In genomic region chr11:123640677-123641494, GRCh38 we compare ENCODE assay signal across 8 cellular contexts. TPM values are rescaled to one million over a fixed set of nuclear protein-coding genes. Genes with fewer than 3 reads are reported as not detected.
DNase-seq lines count a peak whose midpoint lies in the region; ATAC-seq, FAIRE-seq and TF ChIP-seq lines count a peak whose summit lies in the region.

No MANE protein-coding gene starts in this region.

- DNase-seq in COLO668 (lab: John Stamatoyannopoulos, UW; ENCODE audit: unreplicated experiment) (peak; percentile 26), IMR-90 (peak; percentile 17), astrocyte (ENCODE audit: low read depth) (no peak), iPS-NIHi7 (ENCODE audit: extremely low spot score) (peak; percentile 86), NCI-H146 treated with DMSO at 0.1 percent for 48 hours (lab: John Stamatoyannopoulos, UW; ENCODE audit: unreplicated experiment) (no peak)
- peak; percentile 51 for DNase-seq in stimulated activated CD4-positive, alpha-beta T cell treated with anti-CD3 and anti-CD28 coated beads, Interleukin-4, amount 100 ng/mL, for 1 hour

- no peak overlapping the region for H2BK5ac ChIP-seq in IMR-90 (ENCODE audit: low read depth, low read length, poor library complexity, severe bottlenecking)

- H3K4me1 Mint-ChIP-seq in astrocyte (ENCODE audit: low read depth, unreplicated experiment), result no peaks in the 10 kb centered on the region

- H3K79me2 ChIP-seq in SU-DHL-6 (ENCODE audit: insufficient read depth, low read length) (no peaks in the 10 kb centered on the region), astrocyte (ENCODE audit: insufficient read depth, low read length) (no peaks in the 10 kb centered on the region)

- no peak for TF ChIP-seq POLR2A in IMR-90 (IDR thresholded peaks at IDR 0.05; ENCODE audit: low read depth, low read length)

- H3K4ac ChIP-seq in IMR-90 (ENCODE audit: low read depth, low read length), result no peak overlapping the region

- no peak overlapping the region for H4K91ac ChIP-seq in IMR-90 (ENCODE audit: insufficient read depth, low read depth, low read length)

- no peaks in the 10 kb centered on the region for H3K9me3 Mint-ChIP-seq in astrocyte (ENCODE audit: unreplicated experiment)

- no peak overlapping the region for H3K14ac ChIP-seq in IMR-90 (replicated peaks; ENCODE audit: low read depth, low read length)

- H2BK120ac ChIP-seq in IMR-90 (ENCODE audit: low read depth, low read length), result no peak overlapping the region

- no peaks in the 10 kb centered on the region for H3K36me3 Mint-ChIP-seq in astrocyte (ENCODE audit: low read depth, unreplicated experiment)

- H2AK9ac ChIP-seq in IMR-90 (replicated peaks; ENCODE audit: low read depth, low read length, poor library complexity), result peak overlapping the region; percentile 50

- H3K27me3 ChIP-seq in IMR-90 (ENCODE audit: control insufficient read depth, insufficient read depth, low read length), result peaks cover 46% of the 10 kb centered on the region
- no peaks in the 10 kb centered on the region for H3K27me3 ChIP-seq in SU-DHL-6 (ENCODE audit: low read length)
- peaks cover 16% of the 10 kb centered on the region for H3K27me3 ChIP-seq in astrocyte (ENCODE audit: insufficient read depth, low read length)

- H3K36me3 ChIP-seq in IMR-90 (ENCODE audit: control insufficient read depth, insufficient read depth, low read length), result no peaks in the 10 kb centered on the region
- no peaks in the 10 kb centered on the region for H3K36me3 ChIP-seq in SU-DHL-6 (ENCODE audit: low read length)
- no peaks in the 10 kb centered on the region for H3K36me3 ChIP-seq in astrocyte (ENCODE audit: insufficient read depth, low read length)

- H3K18ac ChIP-seq in IMR-90 (ENCODE audit: low read depth, low read length), result no peak overlapping the region

- intact Hi-C loops in IMR-90 (cut with micrococcal nuclease), result loop anchor here (1.0 to 10.0 kb wide), 3 partner anchors 66 to 424 kb away; no protein-coding TSS in a partner anchor

- H3K9me1 ChIP-seq in IMR-90 (ENCODE audit: insufficient read depth, low read length), result no peaks in the 10 kb centered on the region

- H3K4me1 ChIP-seq in IMR-90 (ENCODE audit: control insufficient read depth, insufficient read depth, low read length), result no peaks in the 10 kb centered on the region
- no peaks in the 10 kb centered on the region for H3K4me1 ChIP-seq in astrocyte (ENCODE audit: insufficient read depth, low read length)

- TF ChIP-seq CTCF in IMR-90 (conservative IDR thresholded peaks at IDR 0.05; ENCODE audit: low read depth, low read length) (peak; percentile 75), SU-DHL-6 (IDR thresholded peaks at IDR 0.05; ENCODE audit: insufficient read depth, low read length, poor library complexity, severe bottlenecking) (peak; percentile 46), astrocyte (IDR thresholded peaks at IDR 0.05; ENCODE audit: insufficient read depth, low read depth, low read length) (peak; percentile 55)

- H2AFZ ChIP-seq in IMR-90 (replicated peaks; ENCODE audit: low read length, poor library complexity) (peak overlapping the region; percentile 64), SU-DHL-6 (ENCODE audit: low read depth, low read length, severe bottlenecking) (no peak overlapping the region), astrocyte (ENCODE audit: low read depth, low read length) (no peak overlapping the region)

- H2AK5ac ChIP-seq in IMR-90 (ENCODE audit: low read depth, low read length), result no peak overlapping the region

- 20% methylated on average over 3 of the region's 22 CpGs; no CpG with 5 or more reads in 1 of the 2 experiments for WGBS in IMR-90 (ENCODE audit: extremely low coverage in 2 of 2, insufficient read length in 1 of 2), 2 experiments

- H3K23ac ChIP-seq in IMR-90 (ENCODE audit: low read depth, low read length), result no peak overlapping the region

- H3K9me3 ChIP-seq in IMR-90 (ENCODE audit: control insufficient read depth, insufficient read depth, low read length) (no peaks in the 10 kb centered on the region), SU-DHL-6 (ENCODE audit: insufficient read depth, low read length) (no peaks in the 10 kb centered on the region), astrocyte (ENCODE audit: insufficient read depth, low read depth, low read length) (no peaks in the 10 kb centered on the region)

- no TSS peak for BruUV-seq in IMR-90 (replicated peaks; lab: Mats Ljungman, UMichigan)

- H3K9ac ChIP-seq in IMR-90 (ENCODE audit: low read depth, low read length), result no peak overlapping the region
- H3K9ac ChIP-seq in SU-DHL-6 (ENCODE audit: low read length), result no peak overlapping the region
- H3K9ac ChIP-seq in astrocyte (ENCODE audit: low read length), result no peak overlapping the region

- H4K5ac ChIP-seq in IMR-90 (ENCODE audit: low read depth, low read length), result no peak overlapping the region

- H3K4me3 Mint-ChIP-seq in astrocyte (ENCODE audit: unreplicated experiment), result no peak overlapping the region

- no peaks in the 10 kb centered on the region for H3K79me1 ChIP-seq in IMR-90 (ENCODE audit: low read depth in 1 of 2, low read length in 2 of 2)

- peak; percentile 81 for TF ChIP-seq RAD21 in IMR-90 (IDR thresholded peaks at IDR 0.05; ENCODE audit: low read length)

- H3K9me2 ChIP-seq in SU-DHL-6 (replicated peaks; ENCODE audit: insufficient read depth, low read length), result no peaks in the 10 kb centered on the region

- no peak overlapping the region for H2BK15ac ChIP-seq in IMR-90 (ENCODE audit: low read depth, low read length)

- no peak overlapping the region for H3K27ac Mint-ChIP-seq in astrocyte (ENCODE audit: unreplicated experiment)

- H3K4me2 ChIP-seq in IMR-90 (ENCODE audit: low read depth, low read length) (no peak overlapping the region), SU-DHL-6 (ENCODE audit: low read depth, low read length, poor library complexity, severe bottlenecking) (no peak overlapping the region), astrocyte (ENCODE audit: low read length) (no peak overlapping the region)

- H3K27me3 Mint-ChIP-seq in astrocyte (ENCODE audit: low read depth, unreplicated experiment), result peaks cover 19% of the 10 kb centered on the region

- no peak overlapping the region for H4K8ac ChIP-seq in IMR-90 (ENCODE audit: low read depth in 2 of 2, low read length in 2 of 2)

- H3F3A ChIP-seq in SU-DHL-6 (ENCODE audit: insufficient read depth), result no peaks in the 10 kb centered on the region

- in situ Hi-C loops in IMR-90 (cut with MboI; ENCODE audit: low sequenced_read_pairs), result no loop called here

- dilution Hi-C loops in IMR-90 (cut with HindIII; ENCODE audit: low sequenced_read_pairs, unreplicated experiment), result no loop called here

- no peak overlapping the region for H2BK20ac ChIP-seq in IMR-90 (ENCODE audit: low read depth, low read length)

- H3K27ac ChIP-seq in IMR-90 (ENCODE audit: insufficient read depth, low read length) (no peak overlapping the region), SU-DHL-6 (ENCODE audit: low read depth, low read length) (no peak overlapping the region), astrocyte (ENCODE audit: low read depth, low read length) (no peak overlapping the region)

- H3K4me3 ChIP-seq in IMR-90 (ENCODE audit: insufficient read depth, low read depth, low read length) (no peak overlapping the region), SU-DHL-6 (ENCODE audit: insufficient read depth, low read length, poor library complexity, severe bottlenecking) (no peak overlapping the region), astrocyte (ENCODE audit: insufficient read depth, low read depth, low read length) (no peak overlapping the region)

- H3K56ac ChIP-seq in IMR-90 (ENCODE audit: extremely low read depth, insufficient read depth, low read length), result no peak overlapping the region

- no peaks in the 10 kb centered on the region for H4K20me1 ChIP-seq in IMR-90 (ENCODE audit: insufficient read depth, low read length)
- no peaks in the 10 kb centered on the region for H4K20me1 ChIP-seq in SU-DHL-6 (ENCODE audit: low read depth, low read length)
- no peaks in the 10 kb centered on the region for H4K20me1 ChIP-seq in astrocyte (ENCODE audit: insufficient read depth, low read length)

- POLR2A ChIA-PET in IMR-90 (lab: Charles Lee; ENCODE audit: unreplicated experiment), result no interaction called here

- CTCF ChIA-PET in IMR-90 (lab: Yijun Ruan, JAX), result interaction anchor here (0.6 to 1.4 kb wide), 4 partner anchors 10 to 503 kb away, joined by 3 to 7 read pairs (median 4); no protein-coding TSS in a partner anchor

- FAIRE-seq in astrocyte (lab: Jason Lieb, UNC), result no peak

- ATAC-seq in GM19455 (IDR thresholded peaks at IDR 0.05; ENCODE audit: unreplicated experiment) (peak; percentile 84), IMR-90 (ENCODE audit: low read depth) (peak; percentile 98)

TF ChIP-seq in IMR-90, 13 proteins besides CTCF, POLR2A, EP300 and RAD21:
- TF ChIP-seq SMC3 (IDR thresholded peaks at IDR 0.05; ENCODE audit: low read depth, low read length), result peak; percentile 68
- TF ChIP-seq CEBPB (IDR thresholded peaks at IDR 0.05; ENCODE audit: low read depth, low read length), result no peak

RNA-seq across cellular contexts. Expression of gene SCN3B, which starts 13.5 kb away (rescaled TPM):
- total RNA-seq in IMR-90 (2012; rRNA removed), result under 0.01 TPM in 2 replicates
- polyA plus RNA-seq in IMR-90 (2012; rRNA removed), result 0.03 and 0.04 TPM in 2 replicates
- polyA plus RNA-seq in IMR-90 (2012; cell fraction: cytosol; rRNA removed), result 0.03 TPM in 2 replicates
- 0.08 and 0.10 TPM in 2 replicates for polyA plus RNA-seq in IMR-90 (2012; cell fraction: nucleus; rRNA removed; ENCODE audit: low replicate concordance)
- 1.9 and 2.3 TPM in 2 replicates for total RNA-seq in astrocyte

Comparison
In these comparisons a context has a peak if more than half of its experiments do, and no peak if none do; other contexts are left out.
1. DNase-seq: peak in COLO668 (single experiment), IMR-90 (single experiment), iPS-NIHi7 (single experiment) and stimulated activated CD4-positive, alpha-beta T cell treated with anti-CD3 and anti-CD28 coated beads, Interleukin-4, amount 100 ng/mL, for 1 hour (single experiment); none in astrocyte (single experiment) and NCI-H146 treated with DMSO at 0.1 percent for 48 hours (single experiment).
2. Peak in every context shown above with its lines, with median percentiles within 50 percentile points of each other: CTCF ChIP-seq.